9 cellular contexts compared by ENCODE assay signal in the genomic region with DNA sequence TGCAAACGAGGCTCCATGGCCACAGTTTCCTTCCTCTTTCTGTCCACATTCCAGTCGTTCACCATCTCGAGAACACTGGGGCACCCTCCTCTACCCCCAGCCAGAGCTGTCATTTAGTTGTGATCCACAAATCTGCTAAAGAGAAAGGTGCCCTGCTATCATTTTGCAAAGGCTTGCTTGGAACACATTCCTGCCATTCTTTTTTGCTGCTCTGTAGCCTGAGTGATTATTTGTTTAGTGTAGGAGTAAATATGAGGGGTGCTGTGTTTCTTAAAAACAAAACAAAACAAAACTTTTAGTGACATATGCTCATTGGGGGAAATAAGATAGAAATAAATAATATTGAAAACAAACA.
DNase-seq lines count a peak whose midpoint lies in the region; ATAC-seq and TF ChIP-seq lines count a peak whose summit lies in the region.
"Had no signal": no experiment of that assay in that cellular context is flagged by ENCODE, and none has a peak within 500 bp of the region (broad histone marks: within the 10 kb centered on the region; RNA-seq: fewer than 3 reads in every experiment).

No MANE protein-coding gene starts in this region.

- no peak overlapping the region for H3K9ac ChIP-seq in stomach smooth muscle (ENCODE audit: low read length in 2 of 2)

- ATAC-seq in activated T-helper 17 cell treated with anti-CD3 and anti-CD28 coated beads, Interleukin-2, amount 50 U/mL, for 72 hours (replicated peaks), result no peak
- ATAC-seq in GM21619 (IDR thresholded peaks at IDR 0.05; ENCODE audit: unreplicated experiment), result no peak

- no peak for TF ChIP-seq POLR2A in lower leg skin (IDR thresholded peaks at IDR 0.05)

- no TSS peak for BruUV-seq in A673 (replicated peaks; lab: Mats Ljungman, UMichigan)

- no peak overlapping the region for H3K4me3 ChIP-seq in stomach smooth muscle (ENCODE audit: low read length in 2 of 2)
- H3K4me3 ChIP-seq in A673 (ENCODE audit: low read depth, low read length, poor library complexity, severe bottlenecking), result no peak overlapping the region
- H3K4me3 ChIP-seq in lower leg skin (ENCODE audit: low read depth, poor library complexity, severe bottlenecking), result no peak overlapping the region

- H3K4me3 Mint-ChIP-seq in activated T-cell treated with anti-CD3 and anti-CD28 coated beads, Interleukin-2, amount 50 U/mL, for 24 hours, result no peak overlapping the region
- peak overlapping the region; percentile 50 for H3K4me3 Mint-ChIP-seq in activated T-helper 17 cell treated with anti-CD3 and anti-CD28 coated beads, Interleukin-2, amount 50 U/mL, for 72 hours

- H3K27me3 Mint-ChIP-seq in activated T-cell treated with anti-CD3 and anti-CD28 coated beads, Interleukin-2, amount 50 U/mL, for 24 hours, result no peaks in the 10 kb centered on the region
- H3K27me3 Mint-ChIP-seq in activated T-helper 17 cell treated with anti-CD3 and anti-CD28 coated beads, Interleukin-2, amount 50 U/mL, for 72 hours, result no peaks in the 10 kb centered on the region

- H3K36me3 Mint-ChIP-seq in activated T-cell treated with anti-CD3 and anti-CD28 coated beads, Interleukin-2, amount 50 U/mL, for 24 hours (ENCODE audit: low read depth), result peaks cover 67% of the 10 kb centered on the region
- H3K36me3 Mint-ChIP-seq in activated T-helper 17 cell treated with anti-CD3 and anti-CD28 coated beads, Interleukin-2, amount 50 U/mL, for 72 hours (ENCODE audit: low read depth), result peaks cover 23% of the 10 kb centered on the region

- intact Hi-C loops in A673 (cut with micrococcal nuclease; ENCODE audit: unreplicated experiment) (no loop called here), lower leg skin (cut with DNase I; ENCODE audit: low total_unique reads) (no loop called here)

- DNase-seq in activated T-cell treated with anti-CD3 and anti-CD28 coated beads, Interleukin-2, amount 50 U/mL, for 24 hours, result no peak
- no peak for DNase-seq in activated T-cell treated with anti-CD3 and anti-CD28 coated beads for 4 hours
- DNase-seq in kidney tubule cell (ENCODE audit: low spot score), result peak; percentile 15
- no peak for DNase-seq in A673 (ENCODE audit: low spot score)
- DNase-seq in lower leg skin (ENCODE audit: low spot score in 2 of 2), result no peak
- DNase-seq: stimulated activated CD8-positive, alpha-beta memory T cell treated with anti-CD3 and anti-CD28 coated beads, Interleukin-4, amount 100 ng/mL, for 48 hours had no signal

- H3K27ac ChIP-seq in stomach smooth muscle (ENCODE audit: low read length), result peak overlapping the region; percentile 6
- no peak overlapping the region for H3K27ac ChIP-seq in A673 (ENCODE audit: low read depth, low read length, poor library complexity, severe bottlenecking)

- no peaks in the 10 kb centered on the region for H3K9me3 Mint-ChIP-seq in activated T-cell treated with anti-CD3 and anti-CD28 coated beads, Interleukin-2, amount 50 U/mL, for 24 hours
- H3K9me3 Mint-ChIP-seq in activated T-helper 17 cell treated with anti-CD3 and anti-CD28 coated beads, Interleukin-2, amount 50 U/mL, for 72 hours, result no peaks in the 10 kb centered on the region

- H3K36me3 ChIP-seq in stomach smooth muscle (ENCODE audit: control insufficient read depth in 2 of 2, insufficient read depth in 2 of 2, low read length in 2 of 2) (no peaks in the 10 kb centered on the region), A673 (ENCODE audit: insufficient read depth, low read length, poor library complexity, severe bottlenecking) (no peaks in the 10 kb centered on the region)

- H3K4me1 Mint-ChIP-seq in activated T-cell treated with anti-CD3 and anti-CD28 coated beads, Interleukin-2, amount 50 U/mL, for 24 hours (ENCODE audit: low read depth), result peaks cover 86% of the 10 kb centered on the region
- H3K4me1 Mint-ChIP-seq in activated T-helper 17 cell treated with anti-CD3 and anti-CD28 coated beads, Interleukin-2, amount 50 U/mL, for 72 hours, result peaks cover 25% of the 10 kb centered on the region

- CTCF ChIA-PET in A673 (lab: Charles Lee), result no interaction called here

- H3K9me3 ChIP-seq in stomach smooth muscle (ENCODE audit: control insufficient read depth in 2 of 2, low read length in 2 of 2) (no peaks in the 10 kb centered on the region), A673 (ENCODE audit: low read depth, low read length, poor library complexity, severe bottlenecking) (no peaks in the 10 kb centered on the region)

- peaks cover 30% of the 10 kb centered on the region for H3K4me1 ChIP-seq in stomach smooth muscle (ENCODE audit: control insufficient read depth, insufficient read depth, low read length)
- peaks cover 30% of the 10 kb centered on the region for H3K4me1 ChIP-seq in A673 (ENCODE audit: insufficient read depth, low read length, poor library complexity, severe bottlenecking)

- no peak for TF ChIP-seq CTCF in A673 (conservative IDR thresholded peaks at IDR 0.05; ENCODE audit: low read depth, low read length)
- no peak for TF ChIP-seq CTCF in lower leg skin (IDR thresholded peaks at IDR 0.05)

- POLR2A ChIA-PET in A673 (lab: Charles Lee; ENCODE audit: low non-redundant PET), result no interaction called here

- 32 to 41% methylated on average over 3 of the region's 3 CpGs for WGBS in lower leg skin, 2 donors

- H3K27ac Mint-ChIP-seq in activated T-cell treated with anti-CD3 and anti-CD28 coated beads, Interleukin-2, amount 50 U/mL, for 24 hours, result peak overlapping the region; percentile 98
- H3K27ac Mint-ChIP-seq in activated T-helper 17 cell treated with anti-CD3 and anti-CD28 coated beads, Interleukin-2, amount 50 U/mL, for 72 hours, result peak overlapping the region; percentile 78

- H3K27me3 ChIP-seq in stomach smooth muscle (ENCODE audit: control insufficient read depth in 1 of 2, insufficient read depth in 2 of 2, low read length in 2 of 2) (no peaks in the 10 kb centered on the region), A673 (replicated peaks; ENCODE audit: insufficient read depth, low read depth, low read length, poor library complexity) (no peaks in the 10 kb centered on the region)
